8 cellular contexts compared by ENCODE assay signal in the genomic region with DNA sequence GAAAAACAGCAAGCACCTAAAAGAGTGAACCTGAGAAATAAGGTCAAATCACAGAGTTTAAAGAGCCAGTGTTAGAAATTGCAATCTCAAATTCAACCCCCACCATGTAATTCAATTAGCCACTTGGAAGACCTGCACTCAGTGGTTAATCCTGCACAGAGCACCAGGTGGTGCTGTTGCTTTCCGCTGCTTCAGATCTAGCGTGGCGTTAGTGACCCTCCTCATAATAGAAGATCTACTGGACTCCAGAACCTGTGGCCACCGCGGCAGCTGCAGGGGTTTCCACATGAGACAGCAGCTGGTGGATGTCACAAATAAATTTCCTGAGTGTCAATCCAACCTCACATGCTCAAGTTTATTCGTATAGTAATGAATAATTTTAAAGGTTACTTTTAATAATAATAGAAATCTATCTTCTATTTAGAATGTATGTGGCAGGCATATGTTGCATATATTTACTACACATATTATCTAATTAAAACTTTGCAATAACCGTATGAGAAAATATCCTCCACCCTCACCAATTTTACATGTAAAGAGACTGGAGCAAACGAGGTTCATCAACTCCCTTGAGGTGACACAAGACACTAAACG.
DNase-seq lines count a peak whose midpoint lies in the region; TF ChIP-seq lines count a peak whose summit lies in the region.

No MANE protein-coding gene starts in this region.

- POLR2A ChIA-PET in HEK293 (lab: Yijun Ruan, JAX), result no interaction called here

- H3K4me3 ChIP-seq in HEK293 (ENCODE audit: low read depth, low read length) (no peak overlapping the region), SU-DHL-6 (ENCODE audit: insufficient read depth, low read length, poor library complexity, severe bottlenecking) (no peak overlapping the region)

- H3K9me3 ChIP-seq in HEK293 (ENCODE audit: control insufficient read depth, insufficient read depth, low read depth, low read length) (no peaks in the 10 kb centered on the region; the same call in 1 of the 2 replicates), SU-DHL-6 (ENCODE audit: insufficient read depth, low read length) (no peaks in the 10 kb centered on the region)

- H3K9me2 ChIP-seq in SU-DHL-6 (replicated peaks; ENCODE audit: insufficient read depth, low read length), result no peaks in the 10 kb centered on the region

- H3K4me1 Mint-ChIP-seq in endothelial cell (ENCODE audit: unreplicated experiment) (no peaks in the 10 kb centered on the region), mesothelial cell of epicardium (no peaks in the 10 kb centered on the region)

- CTCF ChIA-PET in HEK293 (lab: Yijun Ruan, JAX), result interaction anchor here (0.6 to 4.3 kb wide), 42 partner anchors 9 to 398 kb away, joined by 3 to 80 read pairs (median 4); no protein-coding TSS in a partner anchor

- H3K4me2 ChIP-seq in SU-DHL-6 (ENCODE audit: low read depth, low read length, poor library complexity, severe bottlenecking), result no peak overlapping the region

- no peaks in the 10 kb centered on the region for H3K27me3 ChIP-seq in SU-DHL-6 (ENCODE audit: low read length)

- H3K27ac ChIP-seq in HEK293 (ENCODE audit: extremely low read depth, low read depth, low read length) (no peak overlapping the region), SU-DHL-6 (ENCODE audit: low read depth, low read length) (no peak overlapping the region)

- no peaks in the 10 kb centered on the region for H3K79me2 ChIP-seq in SU-DHL-6 (ENCODE audit: insufficient read depth, low read length)

- H3K9me3 Mint-ChIP-seq in endothelial cell (ENCODE audit: unreplicated experiment), result no peaks in the 10 kb centered on the region
- H3K9me3 Mint-ChIP-seq in mesothelial cell of epicardium, result peaks cover 17% of the 10 kb centered on the region

- no peak overlapping the region for H3K9ac ChIP-seq in SU-DHL-6 (ENCODE audit: low read length)

- H4K20me1 ChIP-seq in SU-DHL-6 (ENCODE audit: low read depth, low read length), result no peaks in the 10 kb centered on the region

- TF ChIP-seq CTCF in GM12801 (IDR thresholded peaks at IDR 0.05; ENCODE audit: extremely low read depth, insufficient read length) (peak; percentile 34), HEK293 (tag by site-specific recombination; IDR thresholded peaks at IDR 0.05) (peak; percentile 66), LNCAP (IDR thresholded peaks at IDR 0.05) (peak; percentile 81), SU-DHL-6 (IDR thresholded peaks at IDR 0.05; ENCODE audit: insufficient read depth, low read length, poor library complexity, severe bottlenecking) (peak; percentile 79), endothelial cell (IDR thresholded peaks at IDR 0.05; ENCODE audit: unreplicated experiment) (peak; percentile 77), mesothelial cell of epicardium (IDR thresholded peaks at IDR 0.05; ENCODE audit: unreplicated experiment) (peak; percentile 76)

- H3K36me3 Mint-ChIP-seq in endothelial cell (ENCODE audit: low read depth, unreplicated experiment) (no peaks in the 10 kb centered on the region), mesothelial cell of epicardium (no peaks in the 10 kb centered on the region)

- H3K4me3 Mint-ChIP-seq in endothelial cell (ENCODE audit: unreplicated experiment), result no peak overlapping the region
- H3K4me3 Mint-ChIP-seq in mesothelial cell of epicardium, result no peak overlapping the region

- no peak overlapping the region for H3K27ac Mint-ChIP-seq in endothelial cell (ENCODE audit: unreplicated experiment)
- no peak overlapping the region for H3K27ac Mint-ChIP-seq in mesothelial cell of epicardium

- peak overlapping the region; percentile 69 for H2AFZ ChIP-seq in SU-DHL-6 (ENCODE audit: low read depth, low read length, severe bottlenecking)

- no peaks in the 10 kb centered on the region for H3K4me1 ChIP-seq in HEK293 (ENCODE audit: control insufficient read depth, insufficient read depth, low read length)

- no peaks in the 10 kb centered on the region for H3K27me3 Mint-ChIP-seq in endothelial cell (ENCODE audit: unreplicated experiment)
- peaks cover 3% of the 10 kb centered on the region for H3K27me3 Mint-ChIP-seq in mesothelial cell of epicardium (ENCODE audit: low read depth)

- no peaks in the 10 kb centered on the region for H3K36me3 ChIP-seq in HEK293 (ENCODE audit: control insufficient read depth in 2 of 2, insufficient read depth in 1 of 2, low read length in 2 of 2)
- H3K36me3 ChIP-seq in SU-DHL-6 (ENCODE audit: low read length), result no peaks in the 10 kb centered on the region

- in situ Hi-C loops in ACHN (cut with HindIII; ENCODE audit: low pct_ligation_motif_present, low pct_unique_long_range_greater_than_20kb, low sequenced_read_pairs), result no loop called here

- DNase-seq in ACHN, result peak; percentile 64
- peak; percentile 72 for DNase-seq in endothelial cell (ENCODE audit: low spot score)
- DNase-seq in mesothelial cell of epicardium (ENCODE audit: low spot score in 2 of 2, unreplicated experiment in 2 of 2), result peak; percentile 34 to 64
- DNase-seq in ureter (ENCODE audit: low spot score), result peak; percentile 67

- no peaks in the 10 kb centered on the region for H3F3A ChIP-seq in SU-DHL-6 (ENCODE audit: insufficient read depth)

TF ChIP-seq in HEK293, 187 proteins besides CTCF, POLR2A, EP300 and RAD21 (continues in another document):
- TF ChIP-seq ZNF654 (tag by site-specific recombination; IDR thresholded peaks at IDR 0.05; ENCODE audit: low read depth) (peak; percentile 86), REPIN1 (tag by site-specific recombination; IDR thresholded peaks at IDR 0.05; ENCODE audit: low read depth) (no peak), ZNF76 (tag by site-specific recombination; IDR thresholded peaks at IDR 0.05; ENCODE audit: borderline replicate concordance, low read depth) (no peak), ZNF561 (tag by site-specific recombination; IDR thresholded peaks at IDR 0.05; ENCODE audit: borderline replicate concordance) (no peak), SCRT2 (tag by site-specific recombination; IDR thresholded peaks at IDR 0.05) (0 out of 2 replicates have a peak, but pooled peaks have one; percentile 37), OSR2 (tag by site-specific recombination; IDR thresholded peaks at IDR 0.05) (no peak), ZNF488 (tag by site-specific recombination; IDR thresholded peaks at IDR 0.05) (no peak), KLF9 (tag by site-specific recombination; IDR thresholded peaks at IDR 0.05; ENCODE audit: low read depth) (no peak)
- TF ChIP-seq, protein P1, sequence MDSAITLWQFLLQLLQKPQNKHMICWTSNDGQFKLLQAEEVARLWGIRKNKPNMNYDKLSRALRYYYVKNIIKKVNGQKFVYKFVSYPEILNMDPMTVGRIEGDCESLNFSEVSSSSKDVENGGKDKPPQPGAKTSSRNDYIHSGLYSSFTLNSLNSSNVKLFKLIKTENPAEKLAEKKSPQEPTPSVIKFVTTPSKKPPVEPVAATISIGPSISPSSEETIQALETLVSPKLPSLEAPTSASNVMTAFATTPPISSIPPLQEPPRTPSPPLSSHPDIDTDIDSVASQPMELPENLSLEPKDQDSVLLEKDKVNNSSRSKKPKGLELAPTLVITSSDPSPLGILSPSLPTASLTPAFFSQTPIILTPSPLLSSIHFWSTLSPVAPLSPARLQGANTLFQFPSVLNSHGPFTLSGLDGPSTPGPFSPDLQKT (IDR thresholded peaks at IDR 0.05; ENCODE audit: borderline replicate concordance, low read depth, low read length), result no peak
- TF ChIP-seq, protein P2, sequence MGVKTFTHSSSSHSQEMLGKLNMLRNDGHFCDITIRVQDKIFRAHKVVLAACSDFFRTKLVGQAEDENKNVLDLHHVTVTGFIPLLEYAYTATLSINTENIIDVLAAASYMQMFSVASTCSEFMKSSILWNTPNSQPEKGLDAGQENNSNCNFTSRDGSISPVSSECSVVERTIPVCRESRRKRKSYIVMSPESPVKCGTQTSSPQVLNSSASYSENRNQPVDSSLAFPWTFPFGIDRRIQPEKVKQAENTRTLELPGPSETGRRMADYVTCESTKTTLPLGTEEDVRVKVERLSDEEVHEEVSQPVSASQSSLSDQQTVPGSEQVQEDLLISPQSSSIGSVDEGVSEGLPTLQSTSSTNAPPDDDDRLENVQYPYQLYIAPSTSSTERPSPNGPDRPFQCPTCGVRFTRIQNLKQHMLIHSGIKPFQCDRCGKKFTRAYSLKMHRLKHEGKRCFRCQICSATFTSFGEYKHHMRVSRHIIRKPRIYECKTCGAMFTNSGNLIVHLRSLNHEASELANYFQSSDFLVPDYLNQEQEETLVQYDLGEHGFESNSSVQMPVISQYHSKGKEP (tag by site-specific recombination; IDR thresholded peaks at IDR 0.05), result peak; percentile 14; the same call in 1 of the 2 replicates
- TF ChIP-seq, protein P3, sequence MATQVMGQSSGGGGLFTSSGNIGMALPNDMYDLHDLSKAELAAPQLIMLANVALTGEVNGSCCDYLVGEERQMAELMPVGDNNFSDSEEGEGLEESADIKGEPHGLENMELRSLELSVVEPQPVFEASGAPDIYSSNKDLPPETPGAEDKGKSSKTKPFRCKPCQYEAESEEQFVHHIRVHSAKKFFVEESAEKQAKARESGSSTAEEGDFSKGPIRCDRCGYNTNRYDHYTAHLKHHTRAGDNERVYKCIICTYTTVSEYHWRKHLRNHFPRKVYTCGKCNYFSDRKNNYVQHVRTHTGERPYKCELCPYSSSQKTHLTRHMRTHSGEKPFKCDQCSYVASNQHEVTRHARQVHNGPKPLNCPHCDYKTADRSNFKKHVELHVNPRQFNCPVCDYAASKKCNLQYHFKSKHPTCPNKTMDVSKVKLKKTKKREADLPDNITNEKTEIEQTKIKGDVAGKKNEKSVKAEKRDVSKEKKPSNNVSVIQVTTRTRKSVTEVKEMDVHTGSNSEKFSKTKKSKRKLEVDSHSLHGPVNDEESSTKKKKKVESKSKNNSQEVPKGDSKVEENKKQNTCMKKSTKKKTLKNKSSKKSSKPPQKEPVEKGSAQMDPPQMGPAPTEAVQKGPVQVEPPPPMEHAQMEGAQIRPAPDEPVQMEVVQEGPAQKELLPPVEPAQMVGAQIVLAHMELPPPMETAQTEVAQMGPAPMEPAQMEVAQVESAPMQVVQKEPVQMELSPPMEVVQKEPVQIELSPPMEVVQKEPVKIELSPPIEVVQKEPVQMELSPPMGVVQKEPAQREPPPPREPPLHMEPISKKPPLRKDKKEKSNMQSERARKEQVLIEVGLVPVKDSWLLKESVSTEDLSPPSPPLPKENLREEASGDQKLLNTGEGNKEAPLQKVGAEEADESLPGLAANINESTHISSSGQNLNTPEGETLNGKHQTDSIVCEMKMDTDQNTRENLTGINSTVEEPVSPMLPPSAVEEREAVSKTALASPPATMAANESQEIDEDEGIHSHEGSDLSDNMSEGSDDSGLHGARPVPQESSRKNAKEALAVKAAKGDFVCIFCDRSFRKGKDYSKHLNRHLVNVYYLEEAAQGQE (tag by site-specific recombination; IDR thresholded peaks at IDR 0.05), result no peak
